17 cellular contexts compared by ENCODE assay signal in the genomic region with DNA sequence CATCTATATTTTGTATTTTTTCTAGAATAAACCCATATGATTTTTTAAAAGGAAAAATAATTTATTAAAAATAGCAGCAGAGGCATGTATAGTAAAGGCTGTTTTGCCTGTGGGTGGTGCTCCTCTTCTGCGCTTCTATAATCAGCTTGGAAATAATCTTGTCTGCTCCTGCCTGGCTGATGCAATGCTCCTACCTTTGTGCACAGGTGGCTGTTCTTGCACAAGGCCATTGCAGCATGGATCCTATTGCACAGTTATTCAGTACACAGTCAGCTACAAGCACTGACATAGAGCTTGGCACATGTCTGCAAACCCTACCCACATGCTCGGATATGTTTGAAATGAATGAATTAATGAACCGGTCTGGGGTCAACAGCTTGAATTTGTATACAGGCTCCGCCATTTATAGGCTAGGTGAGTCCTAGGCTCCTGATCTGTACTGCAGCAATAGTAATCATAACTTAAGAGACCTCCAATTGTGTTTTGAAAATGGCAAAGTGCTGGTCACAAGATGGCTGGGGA. TPM values are rescaled to one million over a fixed set of nuclear protein-coding genes. Genes with fewer than 3 reads are reported as not detected.
A peak's percentile ranks its signal among the peaks of the same experiment; 100 is the strongest.
DNase-seq lines count a peak whose midpoint lies in the region; ATAC-seq and TF ChIP-seq lines count a peak whose summit lies in the region.
"Had no signal": no experiment of that assay in that cellular context is flagged by ENCODE, and none has a peak within 500 bp of the region (broad histone marks: within the 10 kb centered on the region; RNA-seq: fewer than 3 reads in every experiment).

No MANE protein-coding gene starts in this region.

- no peak overlapping the region for H3K27ac Mint-ChIP-seq in MCF 10A (ENCODE audit: low read depth, unreplicated experiment)
- H3K27ac Mint-ChIP-seq: GM23338 had no signal

- H4K5ac ChIP-seq in mesendoderm (ENCODE audit: low read length): no peak overlapping the region

- H4K8ac ChIP-seq in mesendoderm (ENCODE audit: low read depth, low read length): no peak overlapping the region

- no peak overlapping the region for H3K18ac ChIP-seq in mesendoderm (ENCODE audit: low read length)

- H3K4ac ChIP-seq in mesendoderm (ENCODE audit: low read depth, low read length): no peak overlapping the region

- TF ChIP-seq CTCF in MCF 10A (IDR thresholded peaks at IDR 0.05; ENCODE audit: unreplicated experiment) (no peak), breast epithelium (IDR thresholded peaks at IDR 0.05) (no peak), epithelial cell of esophagus (IDR thresholded peaks at IDR 0.05; ENCODE audit: insufficient read depth, low read depth, low read length, missing control alignments) (peak; percentile 39), liver (IDR thresholded peaks at IDR 0.05; ENCODE audit: low read depth, low read length, missing input control) (no peak), testis (IDR thresholded peaks at IDR 0.05) (no peak)

- H3K4me3 ChIP-seq in breast epithelium (no peak overlapping the region), epithelial cell of esophagus (ENCODE audit: low read length) (no peak overlapping the region), liver (ENCODE audit: low read depth in 1 of 3, low read length in 3 of 3) (no peak overlapping the region), mesendoderm (ENCODE audit: low read length) (no peak overlapping the region), testis (no peak overlapping the region)
- H3K4me3 ChIP-seq: GM23338, PC-9, SJSA1 had no signal

- H3K79me1 ChIP-seq in mesendoderm (ENCODE audit: low read length): no peaks in the 10 kb centered on the region

- no peaks in the 10 kb centered on the region for H3K36me3 Mint-ChIP-seq in MCF 10A (ENCODE audit: insufficient read depth, unreplicated experiment)

- H2AK5ac ChIP-seq in mesendoderm (ENCODE audit: low read length): no peak overlapping the region

- CTCF ChIA-PET in MCF 10A (lab: Yijun Ruan, JAX): interaction anchor here (0.6 to 3.4 kb wide), 16 partner anchors 10 to 507 kb away, joined by 3 to 15 read pairs (median 4); no protein-coding TSS in a partner anchor

- no peaks in the 10 kb centered on the region for H3K4me1 ChIP-seq in breast epithelium
- H3K4me1 ChIP-seq in liver (ENCODE audit: control insufficient read depth in 4 of 4, insufficient read depth in 4 of 4, low read length in 3 of 4): no peaks in the 10 kb centered on the region
- no peaks in the 10 kb centered on the region for H3K4me1 ChIP-seq in mesendoderm (ENCODE audit: control insufficient read depth, low read depth, low read length)
- no peaks in the 10 kb centered on the region for H3K4me1 ChIP-seq in testis
- H3K4me1 ChIP-seq: SJSA1 had no signal

- no peaks in the 10 kb centered on the region for H3K27me3 Mint-ChIP-seq in MCF 10A (ENCODE audit: insufficient read depth, unreplicated experiment)

- TF ChIP-seq POLR2A in breast epithelium (IDR thresholded peaks at IDR 0.05) (no peak), testis (IDR thresholded peaks at IDR 0.05) (no peak)

- H2BK5ac ChIP-seq in mesendoderm (ENCODE audit: low read length): no peak overlapping the region

- peak in 1 of 2 donors; percentile 30 for TF ChIP-seq RAD21 in liver (IDR thresholded peaks at IDR 0.05)

- no peak overlapping the region for H3K27ac ChIP-seq in breast epithelium
- no peak overlapping the region for H3K27ac ChIP-seq in liver (ENCODE audit: low read depth in 1 of 2, low read length in 2 of 2)
- no peak overlapping the region for H3K27ac ChIP-seq in mesendoderm (ENCODE audit: low read depth, low read length)
- no peak overlapping the region for H3K27ac ChIP-seq in testis
- H3K27ac ChIP-seq: 22Rv1, C4-2B, PC-9, SJSA1 had no signal

- no peaks in the 10 kb centered on the region for H3K9me3 Mint-ChIP-seq in MCF 10A (ENCODE audit: unreplicated experiment)
- H3K9me3 Mint-ChIP-seq: GM23338 had no signal

- no TSS peak for BruUV-seq in MCF 10A (replicated peaks; lab: Mats Ljungman, UMichigan)

- no peak for ATAC-seq in HG03521 (IDR thresholded peaks at IDR 0.05; ENCODE audit: unreplicated experiment)

- intact Hi-C loops in MCF 10A (cut with micrococcal nuclease) (no loop called here), breast epithelium (cut with DNase I; ENCODE audit: low total_unique reads) (no loop called here), testis (cut with DNase I; ENCODE audit: low total_unique reads) (no loop called here)

- H3K79me2 ChIP-seq in mesendoderm (ENCODE audit: control insufficient read depth, insufficient read depth, low read length): no peaks in the 10 kb centered on the region

- no peak overlapping the region for H3K56ac ChIP-seq in mesendoderm (ENCODE audit: low read length)

- no peak overlapping the region for H2BK120ac ChIP-seq in mesendoderm (ENCODE audit: low read depth, low read length)

- H3K4me2 ChIP-seq in mesendoderm (ENCODE audit: low read length): no peak overlapping the region
- H3K4me2 ChIP-seq: GM23338, PC-9 had no signal

- H3K23ac ChIP-seq in mesendoderm (ENCODE audit: low read length): no peak overlapping the region

- H3K9ac ChIP-seq in liver (ENCODE audit: low read depth in 1 of 2, low read length in 2 of 2): no peak overlapping the region
- no peak overlapping the region for H3K9ac ChIP-seq in mesendoderm (ENCODE audit: low read length)

- H3K4me1 Mint-ChIP-seq in MCF 10A (ENCODE audit: insufficient read depth, unreplicated experiment): peaks cover 10% of the 10 kb centered on the region
- H3K4me1 Mint-ChIP-seq: GM23338 had no signal

- H3K36me3 ChIP-seq in breast epithelium (no peaks in the 10 kb centered on the region), liver (ENCODE audit: control insufficient read depth in 4 of 4, insufficient read depth in 3 of 4, low read depth in 1 of 4, low read length in 3 of 4) (no peaks in the 10 kb centered on the region), mesendoderm (ENCODE audit: control insufficient read depth, insufficient read depth, low read length) (no peaks in the 10 kb centered on the region), testis (ENCODE audit: low read depth, missing control alignments) (no peaks in the 10 kb centered on the region)
- H3K36me3 ChIP-seq: SJSA1 had no signal

- WGBS in liver: 91% methylated on average over 4 of the region's 4 CpGs
- WGBS in mesendoderm (ENCODE audit: extremely low coverage, insufficient coverage, low lambda C conversion rate): no CpG with 5 or more reads among the region's 4 CpGs
- WGBS in testis, 2 donors: 74 to 92% methylated on average over 4 of the region's 4 CpGs

- POLR2A ChIA-PET in MCF 10A (lab: Yijun Ruan, JAX): interaction anchor here (0.6 to 2.0 kb wide), 9 partner anchors 8 to 625 kb away, joined by 3 to 9 read pairs (median 3); a partner anchor contains a TSS

- H3K9me3 ChIP-seq in breast epithelium (no peaks in the 10 kb centered on the region), liver (ENCODE audit: control insufficient read depth in 4 of 4, low read length in 3 of 4) (no peaks in the 10 kb centered on the region), testis (no peaks in the 10 kb centered on the region)
- H3K9me3 ChIP-seq: SJSA1 had no signal

- no peak overlapping the region for H3K4me3 Mint-ChIP-seq in MCF 10A (ENCODE audit: unreplicated experiment)
- H3K4me3 Mint-ChIP-seq: GM23338 had no signal

- no peak overlapping the region for H2BK15ac ChIP-seq in mesendoderm (replicated peaks; ENCODE audit: low read depth)

- DNase-seq in MCF 10A (ENCODE audit: unreplicated experiment) (peak; percentile 81), breast epithelium (ENCODE audit: low spot score in 2 of 2) (no peak), epithelial cell of esophagus (ENCODE audit: low read depth) (peak; percentile 98), SHP77 (lab: John Stamatoyannopoulos, UW) (no peak), mesendoderm (no peak), testis (no peak)
- DNase-seq: AML-193, HCEC 1CT, NCI-H2081, NCI-H526, PC-9 had no signal

- H3K27me3 ChIP-seq in breast epithelium (no peaks in the 10 kb centered on the region), liver (ENCODE audit: control insufficient read depth in 4 of 4, insufficient read depth in 4 of 4, low read length in 3 of 4) (no peaks in the 10 kb centered on the region), mesendoderm (ENCODE audit: insufficient read depth, low read length, poor library complexity) (no peaks in the 10 kb centered on the region), testis (no peaks in the 10 kb centered on the region)
- H3K27me3 ChIP-seq: SJSA1 had no signal

TF ChIP-seq in liver, 16 proteins besides CTCF, POLR2A, EP300 and RAD21 (continues in another document):
- TF ChIP-seq, protein P1, sequence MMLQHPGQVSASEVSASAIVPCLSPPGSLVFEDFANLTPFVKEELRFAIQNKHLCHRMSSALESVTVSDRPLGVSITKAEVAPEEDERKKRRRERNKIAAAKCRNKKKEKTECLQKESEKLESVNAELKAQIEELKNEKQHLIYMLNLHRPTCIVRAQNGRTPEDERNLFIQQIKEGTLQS (IDR thresholded peaks at IDR 0.05): peak; percentile 75
- TF ChIP-seq, protein P2, sequence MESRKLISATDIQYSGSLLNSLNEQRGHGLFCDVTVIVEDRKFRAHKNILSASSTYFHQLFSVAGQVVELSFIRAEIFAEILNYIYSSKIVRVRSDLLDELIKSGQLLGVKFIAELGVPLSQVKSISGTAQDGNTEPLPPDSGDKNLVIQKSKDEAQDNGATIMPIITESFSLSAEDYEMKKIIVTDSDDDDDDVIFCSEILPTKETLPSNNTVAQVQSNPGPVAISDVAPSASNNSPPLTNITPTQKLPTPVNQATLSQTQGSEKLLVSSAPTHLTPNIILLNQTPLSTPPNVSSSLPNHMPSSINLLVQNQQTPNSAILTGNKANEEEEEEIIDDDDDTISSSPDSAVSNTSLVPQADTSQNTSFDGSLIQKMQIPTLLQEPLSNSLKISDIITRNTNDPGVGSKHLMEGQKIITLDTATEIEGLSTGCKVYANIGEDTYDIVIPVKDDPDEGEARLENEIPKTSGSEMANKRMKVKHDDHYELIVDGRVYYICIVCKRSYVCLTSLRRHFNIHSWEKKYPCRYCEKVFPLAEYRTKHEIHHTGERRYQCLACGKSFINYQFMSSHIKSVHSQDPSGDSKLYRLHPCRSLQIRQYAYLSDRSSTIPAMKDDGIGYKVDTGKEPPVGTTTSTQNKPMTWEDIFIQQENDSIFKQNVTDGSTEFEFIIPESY (IDR thresholded peaks at IDR 0.05): no peak
- TF ChIP-seq SP1 (IDR thresholded peaks at IDR 0.05): peak; percentile 9
- TF ChIP-seq HNF4A (conservative IDR thresholded peaks at IDR 0.05): peak in 1 of 2 donors; percentile 10
- TF ChIP-seq GABPA (IDR thresholded peaks at IDR 0.05 in 1 of 2, conservative IDR thresholded peaks at IDR 0.05 in 1 of 2): no peak

RNA-seq across cellular contexts. Expression of a gene that starts 0.7 kb away (rescaled TPM):
- total RNA-seq in MCF 10A (2022) (not detected in 2 replicates), breast epithelium (not detected), liver (not detected), testis (under 1 TPM; 0.93 to 0.94 TPM)
- polyA plus RNA-seq in liver (not detected), testis (ENCODE audit: insufficient read depth, low read depth, low replicate concordance) (0.59 TPM)
- polyA plus RNA-seq in mesendoderm (2013, experiment 1 of 2): 4.2 TPM
- 4.3 TPM for polyA plus RNA-seq in mesendoderm (2013, experiment 2 of 2)
- total RNA-seq: PC-9, SJSA1 had no signal

RNA-seq across cellular contexts. Expression of a gene that starts 57.3 kb away (rescaled TPM):
- total RNA-seq in MCF 10A (2022): 1.0 and 3.3 TPM in 2 replicates
- total RNA-seq in breast epithelium: 10 to 100 TPM in 2 of 3 donors, 1 to 10 TPM in 1; 5.4 to 15.4 (median 14.6) TPM
- total RNA-seq in liver: 1 to 10 TPM; 1.1 to 6.6 TPM
- 1 to 10 TPM; 4.2 TPM for polyA plus RNA-seq in liver
- polyA plus RNA-seq in mesendoderm (2013, experiment 1 of 2): 82.8 TPM
- polyA plus RNA-seq in mesendoderm (2013, experiment 2 of 2): 80.8 TPM
- 100 to 1,000 TPM in 1 of 2 donors, 10 to 100 TPM in 1; 93.0 to 101 TPM for total RNA-seq in testis
- 421 TPM for polyA plus RNA-seq in testis (ENCODE audit: insufficient read depth, low read depth, low replicate concordance)

Comparison
In these comparisons a context has a peak if more than half of its experiments do, and no peak if none do; other contexts are left out.
1. DNase-seq: peak in MCF 10A (single experiment) and epithelial cell of esophagus (single experiment); none in breast epithelium (0 of 2), SHP77 (0 of 2), mesendoderm (single experiment) and testis (single experiment).
2. RNA of a gene that starts 57.3 kb away (total RNA-seq): 93.0 to 101 TPM in testis; 5.4 to 15.4 TPM in breast epithelium, 1.1 to 6.6 TPM in liver and 1.0 to 3.3 TPM in MCF 10A; every median in the first group is over 4 times any median in the second.